Comparison of ENCODE assay signal across 18 cellular contexts in genomic region chr12:75870878-75871277, GRCh38.
DNase-seq lines count a peak whose midpoint lies in the region; ATAC-seq, FAIRE-seq and TF ChIP-seq lines count a peak whose summit lies in the region.
"Had no signal": no experiment of that assay in that cellular context is flagged by ENCODE, and none has a peak within 500 bp of the region (broad histone marks: within the 10 kb centered on the region; RNA-seq: fewer than 3 reads in every experiment).

No MANE protein-coding gene starts in this region.

- in situ Hi-C loops in GM23248 (cut with MboI) = no loop called here

- no peak for TF ChIP-seq CTCF in SK-N-SH (IDR thresholded peaks at IDR 0.05)
- no peak for TF ChIP-seq CTCF in fibroblast of villous mesenchyme (IDR thresholded peaks at IDR 0.05; ENCODE audit: insufficient read depth, low read depth, low read length)
- no peak for TF ChIP-seq CTCF in osteoblast (IDR thresholded peaks at IDR 0.05; ENCODE audit: extremely low read depth, low read depth, low read length)

- H3F3A ChIP-seq in GM23248 (ENCODE audit: insufficient read depth) (no peaks in the 10 kb centered on the region), SK-N-SH (replicated peaks; ENCODE audit: insufficient read depth) (peaks cover 8% of the 10 kb centered on the region)

- POLR2A ChIA-PET in SK-N-SH (lab: Yijun Ruan, JAX) = no interaction called here

- H3K4me3 ChIP-seq in GM23248 (no peak overlapping the region), SK-N-SH (ENCODE audit: low read depth in 2 of 2, low read length in 1 of 2) (no peak overlapping the region), fibroblast of villous mesenchyme (ENCODE audit: low read depth, low read length) (no peak overlapping the region), osteoblast (ENCODE audit: insufficient read depth, low read length) (no peak overlapping the region)
- H3K4me3 ChIP-seq: PC-9, SK-N-MC had no signal

- H3K9ac ChIP-seq in GM23248 (no peak overlapping the region), SK-N-SH (peak overlapping the region; percentile 15; the same call in 1 of the 2 replicates)

- DNase-seq in GM23248 (peak; percentile 33), SK-N-SH (no peak), fibroblast of villous mesenchyme (ENCODE audit: low read depth) (peak; percentile 44), osteoblast (ENCODE audit: insufficient read length, low spot score, missing footprints) (peak; percentile 21), NCI-H748 treated with DMSO at 0.1 percent for 48 hours (lab: John Stamatoyannopoulos, UW) (no peak), frontal cortex (ENCODE audit: low spot score in 2 of 2) (no peak), HUDEP-2 (lab: John Stamatoyannopoulos, UW; ENCODE audit: unreplicated experiment in 76 of 76) (no peak)
- DNase-seq: CD8-positive, alpha-beta T cell; DMS79; GDM1; NCI-H187; NCI-H446 treated with DMSO at 0.1 percent for 48 hours; NCI-H774; PC-9 had no signal

- TF ChIP-seq EP300 in SK-N-SH (IDR thresholded peaks at IDR 0.05; ENCODE audit: borderline replicate concordance in 1 of 2, low read depth in 1 of 2, low read length in 1 of 2) = no peak; a peak in 1 of 4 replicates

- ATAC-seq in HG02642 (IDR thresholded peaks at IDR 0.05; ENCODE audit: poor library complexity, unreplicated experiment) = no peak
- ATAC-seq: CD8-positive, alpha-beta T cell had no signal

- H3K27ac ChIP-seq in GM23248 (no peak overlapping the region), SK-N-SH (ENCODE audit: low read depth in 2 of 2, low read length in 1 of 2) (peak overlapping the region in 1 of 2 experiments; percentile 81; a peak in 2 of 4 replicates), osteoblast (ENCODE audit: low read depth, low read length) (no peak overlapping the region)
- H3K27ac ChIP-seq: PC-9, SK-N-MC had no signal

- H3K4me1 ChIP-seq in GM23248 (ENCODE audit: insufficient read depth) (peaks cover 6% of the 10 kb centered on the region; the same call in 1 of the 2 replicates), SK-N-SH (ENCODE audit: control insufficient read depth in 1 of 2, insufficient read depth in 2 of 2, low read depth in 1 of 2, low read length in 1 of 2) (peaks cover 0 to 8% of the 10 kb centered on the region in 2 experiments; a peak in 1 of 4 replicates), osteoblast (ENCODE audit: insufficient read depth, low read length) (no peaks in the 10 kb centered on the region)

- H2AFZ ChIP-seq in GM23248 = no peak overlapping the region
- peak overlapping the region; percentile 92 for H2AFZ ChIP-seq in SK-N-SH (ENCODE audit: low read depth)
- H2AFZ ChIP-seq in osteoblast (ENCODE audit: low read length) = no peak overlapping the region
- H2AFZ ChIP-seq: PC-9 had no signal

- FAIRE-seq in frontal cortex (lab: Jason Lieb, UNC) = no peak
- FAIRE-seq: GM12891, H1 had no signal

- H3K36me3 ChIP-seq in GM23248 (ENCODE audit: low read depth) (no peaks in the 10 kb centered on the region), SK-N-SH (replicated peaks in 1 of 2; ENCODE audit: control insufficient read depth in 1 of 2, insufficient read depth in 2 of 2, low read length in 1 of 2) (no peaks in the 10 kb centered on the region), osteoblast (ENCODE audit: insufficient read depth, low read length) (no peaks in the 10 kb centered on the region)

- H3K79me2 ChIP-seq in GM23248 (ENCODE audit: insufficient read depth) (no peaks in the 10 kb centered on the region), SK-N-SH (ENCODE audit: insufficient read depth) (no peaks in the 10 kb centered on the region; the same call in 1 of the 2 replicates), osteoblast (ENCODE audit: insufficient read depth, low read length) (no peaks in the 10 kb centered on the region)

- H3K27me3 ChIP-seq in GM23248 (replicated peaks; ENCODE audit: insufficient read depth) = no peaks in the 10 kb centered on the region
- H3K27me3 ChIP-seq in SK-N-SH (ENCODE audit: insufficient read depth) = no peaks in the 10 kb centered on the region
- no peaks in the 10 kb centered on the region for H3K27me3 ChIP-seq in osteoblast (ENCODE audit: insufficient read depth, low read length)

- whole genome bisulfite sequencing in GM23248 (ENCODE audit: low coverage in 1 of 2, low lambda C conversion rate in 2 of 2, missing lambda C conversion rate in 2 of 2), 2 experiments = 92 to 99% methylated on average over 2 of the region's 2 CpGs
- WGBS in SK-N-SH (ENCODE audit: low lambda C conversion rate) = 33% methylated on average over 2 of the region's 2 CpGs

- H3K9me2 ChIP-seq in GM23248 (ENCODE audit: insufficient read depth) (no peaks in the 10 kb centered on the region), SK-N-SH (no peaks in the 10 kb centered on the region)

- H3K4me2 ChIP-seq in GM23248 (ENCODE audit: unreplicated experiment) = no peak overlapping the region
- H3K4me2 ChIP-seq in SK-N-SH = peak overlapping the region; percentile 40; the same call in 1 of the 2 replicates
- no peak overlapping the region for H3K4me2 ChIP-seq in osteoblast (ENCODE audit: insufficient read depth, low read length)
- H3K4me2 ChIP-seq: PC-9 had no signal

- CTCF ChIA-PET in SK-N-SH (lab: Yijun Ruan, JAX) = no interaction called here

- no peak for TF ChIP-seq RAD21 in SK-N-SH (IDR thresholded peaks at IDR 0.05; ENCODE audit: low read length)

- H3K9me3 ChIP-seq in GM23248 (ENCODE audit: low read depth) (no peaks in the 10 kb centered on the region), SK-N-SH (no peaks in the 10 kb centered on the region), osteoblast (ENCODE audit: low read depth, low read length) (no peaks in the 10 kb centered on the region)

- no peaks in the 10 kb centered on the region for H4K20me1 ChIP-seq in GM23248 (ENCODE audit: insufficient read depth)
- H4K20me1 ChIP-seq in SK-N-SH (ENCODE audit: insufficient read depth) = no peaks in the 10 kb centered on the region
- H4K20me1 ChIP-seq in osteoblast (ENCODE audit: insufficient read depth, low read length) = no peaks in the 10 kb centered on the region

TF ChIP-seq in SK-N-SH, 30 proteins besides CTCF, POLR2A, EP300 and RAD21:
- peak; percentile 46 for TF ChIP-seq JUND (IDR thresholded peaks at IDR 0.05)
- no peak for TF ChIP-seq GABPA (IDR thresholded peaks at IDR 0.05; ENCODE audit: low read depth)
- no peak for TF ChIP-seq YY1 (IDR thresholded peaks at IDR 0.05; ENCODE audit: low read depth)
- no peak for TF ChIP-seq PBX3 (IDR thresholded peaks at IDR 0.05)
- peak; percentile 47; the same call in 1 of the 2 replicates for TF ChIP-seq FOSL2 (IDR thresholded peaks at IDR 0.05; ENCODE audit: borderline replicate concordance, low read depth)
- no peak for TF ChIP-seq RXRA (IDR thresholded peaks at IDR 0.05; ENCODE audit: borderline replicate concordance, low read depth)

Comparison
In these comparisons a context has a peak if more than half of its experiments do, and no peak if none do; other contexts are left out.
1. DNase-seq: peak in GM23248 (single experiment), fibroblast of villous mesenchyme (single experiment) and osteoblast (single experiment); none in SK-N-SH (single experiment), NCI-H748 treated with DMSO at 0.1 percent for 48 hours (single experiment), frontal cortex (0 of 2) and HUDEP-2 (0 of 76).